Comparison of ENCODE assay signal across 1 cellular context in genomic region chr16:66752379-66752778, GRCh38.
TF ChIP-seq lines count a peak whose summit lies in the region.

No MANE protein-coding gene starts in this region.

TF ChIP-seq in WTC11, 78 proteins besides CTCF, POLR2A, EP300 and RAD21 (continued from another document):
- no peak for TF ChIP-seq ATF3 (CRISPR knock-in tag; conservative IDR thresholded peaks at IDR 0.05)
- no peak for TF ChIP-seq TP53 (CRISPR knock-in tag; IDR thresholded peaks at IDR 0.05)
- TF ChIP-seq ZNF396 (CRISPR knock-in tag; IDR thresholded peaks at IDR 0.05; ENCODE audit: borderline replicate concordance): no peak
- no peak for TF ChIP-seq E2F1 (CRISPR knock-in tag; IDR thresholded peaks at IDR 0.05)
- no peak for TF ChIP-seq NR3C1 (CRISPR knock-in tag; conservative IDR thresholded peaks at IDR 0.05; ENCODE audit: low read depth)
- no peak for TF ChIP-seq CBFB (CRISPR knock-in tag; IDR thresholded peaks at IDR 0.05; ENCODE audit: low read depth)
- TF ChIP-seq ELF4 (CRISPR knock-in tag; IDR thresholded peaks at IDR 0.05; ENCODE audit: low read depth): no peak
- TF ChIP-seq NFE2L1 (CRISPR knock-in tag; IDR thresholded peaks at IDR 0.05): no peak
- no peak for TF ChIP-seq E2F4 (CRISPR knock-in tag; IDR thresholded peaks at IDR 0.05; ENCODE audit: borderline replicate concordance, low read depth)
